ENCODE assay signal across 16 cellular contexts in the genomic region with DNA sequence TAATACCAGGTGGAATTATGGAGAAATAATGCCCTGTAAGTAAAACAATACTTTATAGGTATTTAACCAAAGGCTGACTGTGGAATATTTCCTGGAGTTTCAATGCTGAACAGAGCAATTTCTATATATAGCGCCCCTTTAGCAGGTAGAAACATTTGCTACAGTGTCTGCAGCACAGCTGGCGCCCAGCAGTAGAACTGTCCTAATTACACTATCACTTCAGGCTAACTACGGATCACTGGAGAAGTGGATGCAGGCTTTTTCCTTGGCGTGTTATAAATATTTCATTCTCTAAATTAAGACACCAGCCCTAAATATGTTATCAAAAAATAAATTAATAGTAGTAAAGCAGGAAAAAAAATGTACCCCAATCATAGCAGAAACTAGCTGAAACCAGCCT. TPM values are rescaled to one million over a fixed set of nuclear protein-coding genes. Genes with fewer than 3 reads are reported as not detected.
DNase-seq lines count a peak whose midpoint lies in the region; ATAC-seq, FAIRE-seq and TF ChIP-seq lines count a peak whose summit lies in the region.
"Had no signal": no experiment of that assay in that cellular context is flagged by ENCODE, and none has a peak within 500 bp of the region (broad histone marks: within the 10 kb centered on the region; RNA-seq: fewer than 3 reads in every experiment).

No MANE protein-coding gene starts in this region.

- POLR2A ChIA-PET in CD8-positive, alpha-beta T cell (lab: Charles Lee) = no interaction called here
- POLR2A ChIA-PET in H1 (lab: Charles Lee; ENCODE audit: partially characterized antibody) = interaction anchor here (1.2 to 2.0 kb wide), 4 partner anchors 8 to 72 kb away, joined by 3 to 10 read pairs (median 5); no protein-coding TSS in a partner anchor

- H3K9me3 ChIP-seq in CD8-positive, alpha-beta T cell (ENCODE audit: low read length) = no peaks in the 10 kb centered on the region
- H3K9me3 ChIP-seq in HUES6 (ENCODE audit: control insufficient read depth, insufficient read depth, low read depth, low read length) = no peaks in the 10 kb centered on the region
- H3K9me3 ChIP-seq in H1 (ENCODE audit: insufficient read depth in 2 of 2, low read depth in 1 of 2, low read length in 1 of 2) = no peaks in the 10 kb centered on the region
- H3K9me3 ChIP-seq in neural cell (ENCODE audit: low read length) = no peaks in the 10 kb centered on the region
- H3K9me3 ChIP-seq: spleen, thoracic aorta had no signal

- H4K5ac ChIP-seq in H1 (ENCODE audit: insufficient read length, low read depth, low read length) = no peak overlapping the region

- peaks cover 0 to 9% of the 10 kb centered on the region in 2 experiments; a peak in 1 of 4 replicates for H3K79me2 ChIP-seq in H1 (ENCODE audit: control insufficient read depth in 1 of 2, insufficient read depth in 2 of 2, low read length in 2 of 2)
- H3K79me2 ChIP-seq in neural cell (replicated peaks; ENCODE audit: insufficient read depth, low read length) = peaks cover 61% of the 10 kb centered on the region

- no peak overlapping the region for H2BK5ac ChIP-seq in H1 (ENCODE audit: low read depth, low read length)

- no peak for DNase-seq in CD8-positive, alpha-beta T cell
- DNase-seq in H1 (ENCODE audit: low read depth in 1 of 2, low spot score in 2 of 2) (no peak), mesenteric fat pad (ENCODE audit: low spot score) (no peak), RKO (ENCODE audit: low spot score) (no peak), dermis blood vessel endothelial cell (no peak)
- DNase-seq: activated CD4-positive, alpha-beta T cell treated with anti-CD3 and anti-CD28 coated beads, Interleukin-2, amount 50 U/mL, for 4 hours; activated gamma-delta T cell treated with Interleukin-2 at 50 U/mL for 16 hours; NCI-H2107; spleen had no signal

- no peak overlapping the region for H3K56ac ChIP-seq in H1 (replicated peaks; ENCODE audit: insufficient read length, low read depth, low read length)

- CTCF ChIA-PET in CD8-positive, alpha-beta T cell (lab: Charles Lee) = interaction anchor here (0.9 to 1.5 kb wide), 3 partner anchors 12 to 219 kb away, joined by 3 read pairs; no protein-coding TSS in a partner anchor
- CTCF ChIA-PET in H1 (lab: Charles Lee; ENCODE audit: partially characterized antibody) = interaction anchor here (0.6 to 2.8 kb wide), 7 partner anchors 10 to 474 kb away, joined by 3 to 16 read pairs (median 4); no protein-coding TSS in a partner anchor

- H3K9ac ChIP-seq in HUES6 (ENCODE audit: low read length) (no peak overlapping the region), H1 (replicated peaks in 1 of 4; ENCODE audit: extremely low read depth in 1 of 4, low read depth in 3 of 4, low read length in 3 of 4) (no peak overlapping the region), neural cell (ENCODE audit: low read length) (peak overlapping the region; percentile 60)

- TF ChIP-seq RAD21 in H1 (IDR thresholded peaks at IDR 0.05 in 1 of 2, conservative IDR thresholded peaks at IDR 0.05 in 1 of 2; ENCODE audit: low read depth in 2 of 2, low read length in 2 of 2) = no peak
- no peak for TF ChIP-seq RAD21 in neural cell (conservative IDR thresholded peaks at IDR 0.05)

- no peak overlapping the region for H4K8ac ChIP-seq in H1 (ENCODE audit: extremely low read depth, insufficient read depth, low read length)

- no peak for ATAC-seq in CD8-positive, alpha-beta T cell
- no peak for ATAC-seq in HG02885 (IDR thresholded peaks at IDR 0.05; ENCODE audit: poor library complexity, unreplicated experiment)
- ATAC-seq: K562 had no signal

- no peak overlapping the region for H4K91ac ChIP-seq in H1 (replicated peaks; ENCODE audit: insufficient read length, low read length)

- no peaks in the 10 kb centered on the region for H3K9me3 Mint-ChIP-seq in CD8-positive, alpha-beta T cell

- no peak overlapping the region for H3K4ac ChIP-seq in H1 (replicated peaks; ENCODE audit: insufficient read length, low read depth, low read length)

- no peak overlapping the region for H3K4me3 ChIP-seq in CD8-positive, alpha-beta T cell (ENCODE audit: low read depth, low read length)
- H3K4me3 ChIP-seq in HUES6 (ENCODE audit: low read depth, low read length) (peak overlapping the region; percentile 62), H1 (ENCODE audit: extremely low read depth in 1 of 4, insufficient read depth in 2 of 4, low read depth in 3 of 4, low read length in 4 of 4) (peak overlapping the region; percentile 32 to 68 (median 55); a peak in 5 of 8 replicates), neural cell (ENCODE audit: low read length) (peak overlapping the region; percentile 71)
- H3K4me3 ChIP-seq: K562, thoracic aorta had no signal

- no peaks in the 10 kb centered on the region for H3K79me1 ChIP-seq in H1 (ENCODE audit: low read depth, low read length)

- 84% methylated on average over 4 of the region's 4 CpGs; no CpG with 5 or more reads in 1 of the 2 experiments for WGBS in H1 (ENCODE audit: extremely low coverage in 1 of 2, insufficient coverage in 1 of 2, insufficient read length in 1 of 2, insufficient replicate concordance in 2 of 2, low coverage in 1 of 2, low lambda C conversion rate in 2 of 2, missing lambda C conversion rate in 1 of 2), 2 experiments

- H3K36me3 Mint-ChIP-seq in CD8-positive, alpha-beta T cell = no peaks in the 10 kb centered on the region

- no peak overlapping the region for H2BK12ac ChIP-seq in H1 (ENCODE audit: low read depth, low read length)

- H2BK20ac ChIP-seq in H1 (ENCODE audit: low read length) = no peak overlapping the region

- intact Hi-C loops in CD8-positive, alpha-beta T cell (cut with DNase I, micrococcal nuclease) = loop anchor here (5.0 to 10.0 kb wide), 2 partner anchors 64 to 76 kb away; no protein-coding TSS in a partner anchor

- peak overlapping the region; percentile 74 for H3K4me3 Mint-ChIP-seq in CD8-positive, alpha-beta T cell

- H2BK15ac ChIP-seq in H1 (ENCODE audit: low read length) = no peak overlapping the region

- no peak for TF ChIP-seq CTCF in CD8-positive, alpha-beta T cell (IDR thresholded peaks at IDR 0.05)
- no peak for TF ChIP-seq CTCF in H1 (IDR thresholded peaks at IDR 0.05; ENCODE audit: control extremely low read depth in 1 of 3, insufficient read depth in 1 of 3, low read depth in 1 of 3, low read length in 3 of 3)
- TF ChIP-seq CTCF in neural cell (IDR thresholded peaks at IDR 0.05; ENCODE audit: poor library complexity, severe bottlenecking) = no peak

- H4K20me1 ChIP-seq in H1 (replicated peaks in 1 of 2; ENCODE audit: control insufficient read depth in 1 of 2, insufficient read depth in 2 of 2, low read length in 2 of 2) (peaks cover 2 to 5% of the 10 kb centered on the region in 2 experiments), neural cell (ENCODE audit: insufficient read depth) (no peaks in the 10 kb centered on the region)

- H3K27ac ChIP-seq in CD8-positive, alpha-beta T cell (ENCODE audit: low read depth, low read length) = no peak overlapping the region
- H3K27ac ChIP-seq in HUES6 (ENCODE audit: low read depth, low read length) (no peak overlapping the region), H1 (ENCODE audit: low read depth, low read length) (no peak overlapping the region), neural cell (ENCODE audit: low read length) (no peak overlapping the region)
- H3K27ac ChIP-seq: spleen, thoracic aorta had no signal

- peaks cover 40% of the 10 kb centered on the region for H3K4me1 ChIP-seq in CD8-positive, alpha-beta T cell (ENCODE audit: insufficient read depth, low read length)
- H3K4me1 ChIP-seq in HUES6 (ENCODE audit: control insufficient read depth, insufficient read depth, low read length) (peaks cover 6% of the 10 kb centered on the region), H1 (replicated peaks in 1 of 4; ENCODE audit: control insufficient read depth in 3 of 4, insufficient read depth in 4 of 4, low read length in 3 of 4) (peaks cover 2 to 3% (median 2%) of the 10 kb centered on the region in 4 experiments; a peak in 4 of 7 replicates)

- H3K9me2 ChIP-seq in neural cell (ENCODE audit: insufficient read depth, low read length) = no peaks in the 10 kb centered on the region

- no peak overlapping the region for H3K14ac ChIP-seq in H1 (ENCODE audit: insufficient read length)

- no peak for TF ChIP-seq POLR2A in H1 (IDR thresholded peaks at IDR 0.05; ENCODE audit: control extremely low read depth in 1 of 2, low read depth in 2 of 2, low read length in 2 of 2)

- no peak overlapping the region for H2AK5ac ChIP-seq in H1 (ENCODE audit: low read depth, low read length)

- no peak overlapping the region for H3K27ac Mint-ChIP-seq in CD8-positive, alpha-beta T cell
- H3K27ac Mint-ChIP-seq: CD14-positive monocyte had no signal

- H3K4me2 ChIP-seq in H1 (ENCODE audit: insufficient read depth in 1 of 2, low read depth in 2 of 2, low read length in 2 of 2) = peak overlapping the region; percentile 74 to 84; a peak in 3 of 4 replicates
- H3K4me2 ChIP-seq in neural cell (ENCODE audit: low read length) = peak overlapping the region; percentile 91

- H3K23me2 ChIP-seq in H1 (ENCODE audit: low read depth, low read length) = peaks cover 18% of the 10 kb centered on the region; the same call in 1 of the 2 replicates

- no peak overlapping the region for H2AFZ ChIP-seq in H1 (ENCODE audit: low read length)
- H2AFZ ChIP-seq in neural cell (ENCODE audit: low read depth, low read length) = no peak overlapping the region

- TF ChIP-seq EP300 in H1 (IDR thresholded peaks at IDR 0.05; ENCODE audit: borderline replicate concordance in 1 of 2, low read depth in 2 of 2, low read length in 2 of 2) = no peak
- TF ChIP-seq EP300 in neural cell (conservative IDR thresholded peaks at IDR 0.05; ENCODE audit: poor library complexity, severe bottlenecking) = no peak

- H3F3A ChIP-seq in neural cell (ENCODE audit: insufficient read depth, low read length, poor library complexity, severe bottlenecking) = peaks cover 8% of the 10 kb centered on the region

- H3K27me3 ChIP-seq in CD8-positive, alpha-beta T cell (ENCODE audit: insufficient read depth, low read length) = peaks cover 7% of the 10 kb centered on the region
- H3K27me3 ChIP-seq in HUES6 (ENCODE audit: control insufficient read depth, insufficient read depth, low read length) (peaks cover 70% of the 10 kb centered on the region), H1 (replicated peaks in 1 of 4; ENCODE audit: control insufficient read depth in 3 of 4, extremely low read depth in 1 of 4, insufficient read depth in 3 of 4, low read length in 3 of 4) (peaks cover 9 to 45% (median 23%) of the 10 kb centered on the region in 4 experiments), neural cell (ENCODE audit: insufficient read depth, low read depth, low read length) (peaks cover 22% of the 10 kb centered on the region)

- H3K4me1 Mint-ChIP-seq in CD8-positive, alpha-beta T cell (ENCODE audit: low read depth) = peaks cover 27% of the 10 kb centered on the region

- H3K18ac ChIP-seq in H1 (ENCODE audit: extremely low read depth, low read length) = no peak overlapping the region

- H3K36me3 ChIP-seq in CD8-positive, alpha-beta T cell (ENCODE audit: insufficient read depth, low read length) = no peaks in the 10 kb centered on the region
- H3K36me3 ChIP-seq in HUES6 (ENCODE audit: control insufficient read depth, insufficient read depth, low read length) = peaks cover 5% of the 10 kb centered on the region; the same call in 1 of the 2 replicates
- peaks cover 2 to 9% (median 6%) of the 10 kb centered on the region in 4 experiments; a peak in 5 of 8 replicates for H3K36me3 ChIP-seq in H1 (ENCODE audit: control insufficient read depth in 2 of 4, insufficient read depth in 4 of 4, low read length in 3 of 4)
- no peaks in the 10 kb centered on the region for H3K36me3 ChIP-seq in neural cell (ENCODE audit: insufficient read depth, low read length)
- H3K36me3 ChIP-seq: spleen, thoracic aorta had no signal

- H2BK120ac ChIP-seq in H1 (replicated peaks; ENCODE audit: low read depth, low read length) = no peak overlapping the region

- H3K23ac ChIP-seq in H1 (ENCODE audit: insufficient read length) = no peak overlapping the region

- no peak for FAIRE-seq in H1 (lab: Jason Lieb, UNC)
- FAIRE-seq: colon, K562 had no signal

- peaks cover 20% of the 10 kb centered on the region for H3K27me3 Mint-ChIP-seq in CD8-positive, alpha-beta T cell (ENCODE audit: low read depth)

RNA-seq across cellular contexts. Expression of gene SHISA2, which starts 3.1 kb away (rescaled TPM):
- 1 to 10 TPM; 6.4 to 6.8 TPM for total RNA-seq in CD8-positive, alpha-beta T cell
- 22.6 and 23.8 TPM in 2 replicates for total RNA-seq in H1 (2021; fragmentation: NEBNext Ultra II Directional; extraction: Animal tissue kit (Norgen Biotek cat#: 25700))
- polyA plus RNA-seq in H1 (2011; rRNA removed) (8.6 and 10.2 TPM in 2 replicates), neural cell (2.3 and 2.7 TPM in 2 replicates)
- polyA plus RNA-seq in H1 (2011; cell fraction: cytosol; rRNA removed) = 7.3 TPM
- polyA plus RNA-seq in H1 (2011; cell fraction: nucleus; rRNA removed) = 6.6 TPM
- polyA plus RNA-seq in H1 (2012, experiment 1 of 2) = 7.5 to 8.2 TPM (median 7.8 TPM) in 4 replicates
- 4.7 TPM for polyA plus RNA-seq in H1 (2012, experiment 2 of 2)
- 15.2 TPM for polyA plus RNA-seq in H1 (2013, experiment 1 of 2)
- polyA plus RNA-seq in H1 (2013, experiment 2 of 2) = 17.8 TPM
- 29.0 and 30.1 TPM in 2 replicates for polyA minus RNA-seq in H1 (2011; rRNA and poly(A)+ RNA removed)
- 20.6 TPM for polyA minus RNA-seq in H1 (2011; cell fraction: cytosol; rRNA and poly(A)+ RNA removed)
- 11.1 TPM for polyA minus RNA-seq in H1 (2011; cell fraction: nucleus; rRNA and poly(A)+ RNA removed)
- polyA minus RNA-seq in neural cell = 7.8 and 9.3 TPM in 2 replicates
- total RNA-seq in mesenteric fat pad (1.1 TPM), dermis blood vessel endothelial cell (1.1 and 1.7 TPM in 2 replicates)
- total RNA-seq: K562 had no signal
- polyA plus RNA-seq: CD14-positive monocyte, K562 had no signal
